19 cellular contexts compared by ENCODE assay signal in the genomic region with DNA sequence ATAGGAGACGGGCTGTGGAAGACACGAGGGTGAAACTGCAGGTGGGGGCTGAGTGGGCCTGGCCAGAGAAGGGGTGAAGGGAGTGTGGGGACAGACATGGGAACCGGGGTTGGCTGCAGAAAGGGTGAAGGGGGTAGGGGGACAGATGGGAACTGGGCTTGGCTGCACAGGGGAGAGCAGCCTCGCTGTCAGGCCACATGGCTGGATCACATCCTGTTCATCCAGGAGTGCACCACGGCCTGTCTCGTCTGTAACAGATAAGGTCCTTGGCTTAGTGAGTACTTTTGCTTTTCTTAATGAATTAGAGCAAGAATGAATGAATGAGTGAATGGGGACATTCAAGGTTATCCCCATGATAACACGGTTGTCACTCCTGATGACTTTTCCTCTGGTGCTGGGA. TPM values are rescaled to one million over a fixed set of nuclear protein-coding genes. Genes with fewer than 3 reads are reported as not detected.
DNase-seq lines count a peak whose midpoint lies in the region; ATAC-seq lines count a peak whose summit lies in the region.
"Had no signal": no experiment of that assay in that cellular context is flagged by ENCODE, and none has a peak within 500 bp of the region (broad histone marks: within the 10 kb centered on the region; RNA-seq: fewer than 3 reads in every experiment).

No MANE protein-coding gene starts in this region.

- H3K4me1 ChIP-seq in effector memory CD4-positive, alpha-beta T cell (ENCODE audit: control insufficient read depth, insufficient read depth, low read length, poor library complexity, severe bottlenecking), result no peaks in the 10 kb centered on the region
- H3K4me1 ChIP-seq: HAP-1 had no signal

- peak; percentile 41 for DNase-seq in Daoy (ENCODE audit: low read depth)
- DNase-seq in amniotic epithelial cell (ENCODE audit: low read depth), result peak; percentile 58
- DNase-seq in iris pigment epithelial cell (ENCODE audit: low read depth), result peak; percentile 62
- DNase-seq in activated T-helper 2 cell treated with anti-CD3 and anti-CD28 coated beads, Interferon-gamma antibody, Interleukin-2, Interleukin-4, amounts not matched to agents 10 μg/mL and 5 μg/mL and 100 μg/mL, durations not matched to agents 14 hours and 24 hours and 36 hours (ENCODE audit: low spot score), result no peak
- no peak for DNase-seq in inferior parietal cortex (ENCODE audit: extremely low spot score)
- DNase-seq in effector memory CD4-positive, alpha-beta T cell, result no peak
- DNase-seq: ACHN; activated CD4-positive, alpha-beta T cell treated with anti-CD3 and anti-CD28 coated beads for 1 hour; activated naive CD8-positive, alpha-beta T cell treated with anti-CD3 and anti-CD28 coated beads, Interleukin-2, amount 50 U/mL, for 24 hours; CD4-positive, alpha-beta memory T cell; left ventricle myocardium inferior; NCI-H1417; NCI-H774; OCI-M1; stimulated activated CD4-positive, alpha-beta T cell treated with anti-CD3 and anti-CD28 coated beads, Interleukin-2, amount 100 ng/mL, for 24 hours had no signal

- no peak overlapping the region for H3K27ac Mint-ChIP-seq in stimulated activated memory B cell treated with anti-CD40 and anti-IgM and Interleukin-4, amounts not matched to agents 10 μg/mL and 1 μg/mL and 100 μg/mL, for 72 hours
- H3K27ac Mint-ChIP-seq in activated T-helper 2 cell treated with anti-CD3 and anti-CD28 coated beads, Interferon-gamma antibody, Interleukin-2, Interleukin-4, amounts not matched to agents 10 μg/mL and 5 μg/mL and 100 μg/mL, durations not matched to agents 14 hours and 24 hours and 36 hours, result no peak overlapping the region
- H3K27ac Mint-ChIP-seq: activated naive CD8-positive, alpha-beta T cell treated with anti-CD3 and anti-CD28 coated beads, Interleukin-2, amount 50 U/mL, for 24 hours; CD4-positive, alpha-beta memory T cell had no signal

- intact Hi-C loops in activated T-helper 2 cell treated with anti-CD3 and anti-CD28 coated beads, Interferon-gamma antibody, Interleukin-2, Interleukin-4, amounts not matched to agents 10 μg/mL and 5 μg/mL and 100 μg/mL, durations not matched to agents 14 hours and 24 hours and 36 hours (cut with micrococcal nuclease), result no loop called here

- no peak overlapping the region for H3K4me3 ChIP-seq in effector memory CD4-positive, alpha-beta T cell (ENCODE audit: insufficient read depth, low read depth, low read length, poor library complexity, severe bottlenecking)
- H3K4me3 ChIP-seq: HAP-1, left ventricle myocardium inferior had no signal

- H3K36me3 Mint-ChIP-seq in stimulated activated memory B cell treated with anti-CD40 and anti-IgM and Interleukin-4, amounts not matched to agents 10 μg/mL and 1 μg/mL and 100 μg/mL, for 72 hours, result no peaks in the 10 kb centered on the region
- no peaks in the 10 kb centered on the region for H3K36me3 Mint-ChIP-seq in activated T-helper 2 cell treated with anti-CD3 and anti-CD28 coated beads, Interferon-gamma antibody, Interleukin-2, Interleukin-4, amounts not matched to agents 10 μg/mL and 5 μg/mL and 100 μg/mL, durations not matched to agents 14 hours and 24 hours and 36 hours (ENCODE audit: low read depth)
- H3K36me3 Mint-ChIP-seq: CD4-positive, alpha-beta memory T cell had no signal

- no peaks in the 10 kb centered on the region for H3K4me1 Mint-ChIP-seq in stimulated activated memory B cell treated with anti-CD40 and anti-IgM and Interleukin-4, amounts not matched to agents 10 μg/mL and 1 μg/mL and 100 μg/mL, for 72 hours
- H3K4me1 Mint-ChIP-seq in activated T-helper 2 cell treated with anti-CD3 and anti-CD28 coated beads, Interferon-gamma antibody, Interleukin-2, Interleukin-4, amounts not matched to agents 10 μg/mL and 5 μg/mL and 100 μg/mL, durations not matched to agents 14 hours and 24 hours and 36 hours (ENCODE audit: low read depth), result no peaks in the 10 kb centered on the region
- H3K4me1 Mint-ChIP-seq: activated naive CD8-positive, alpha-beta T cell treated with anti-CD3 and anti-CD28 coated beads, Interleukin-2, amount 50 U/mL, for 24 hours; CD4-positive, alpha-beta memory T cell; central memory CD8-positive, alpha-beta T cell had no signal

- H3K27me3 Mint-ChIP-seq in stimulated activated memory B cell treated with anti-CD40 and anti-IgM and Interleukin-4, amounts not matched to agents 10 μg/mL and 1 μg/mL and 100 μg/mL, for 72 hours, result peaks cover 42% of the 10 kb centered on the region
- no peaks in the 10 kb centered on the region for H3K27me3 Mint-ChIP-seq in activated T-helper 2 cell treated with anti-CD3 and anti-CD28 coated beads, Interferon-gamma antibody, Interleukin-2, Interleukin-4, amounts not matched to agents 10 μg/mL and 5 μg/mL and 100 μg/mL, durations not matched to agents 14 hours and 24 hours and 36 hours (ENCODE audit: low read depth)

- H3K9me3 ChIP-seq in effector memory CD4-positive, alpha-beta T cell (ENCODE audit: control insufficient read depth, low read length), result no peaks in the 10 kb centered on the region
- H3K9me3 ChIP-seq: HAP-1, left ventricle myocardium inferior had no signal

- H3K9me3 Mint-ChIP-seq in stimulated activated memory B cell treated with anti-CD40 and anti-IgM and Interleukin-4, amounts not matched to agents 10 μg/mL and 1 μg/mL and 100 μg/mL, for 72 hours, result no peaks in the 10 kb centered on the region
- no peaks in the 10 kb centered on the region for H3K9me3 Mint-ChIP-seq in activated T-helper 2 cell treated with anti-CD3 and anti-CD28 coated beads, Interferon-gamma antibody, Interleukin-2, Interleukin-4, amounts not matched to agents 10 μg/mL and 5 μg/mL and 100 μg/mL, durations not matched to agents 14 hours and 24 hours and 36 hours
- H3K9me3 Mint-ChIP-seq: activated naive CD8-positive, alpha-beta T cell treated with anti-CD3 and anti-CD28 coated beads, Interleukin-2, amount 50 U/mL, for 24 hours; CD4-positive, alpha-beta memory T cell; central memory CD8-positive, alpha-beta T cell had no signal

- peak; percentile 5 for ATAC-seq in stimulated activated memory B cell treated with anti-CD40 and anti-IgM and Interleukin-4, amounts not matched to agents 10 μg/mL and 1 μg/mL and 100 μg/mL, for 72 hours
- ATAC-seq in HG03469 (IDR thresholded peaks at IDR 0.05; ENCODE audit: unreplicated experiment), result no peak
- ATAC-seq: activated naive CD8-positive, alpha-beta T cell treated with anti-CD3 and anti-CD28 coated beads, Interleukin-2, amount 50 U/mL, for 24 hours had no signal

- no peaks in the 10 kb centered on the region for H3K36me3 ChIP-seq in effector memory CD4-positive, alpha-beta T cell (ENCODE audit: control insufficient read depth, insufficient read depth, low read length)
- H3K36me3 ChIP-seq: left ventricle myocardium inferior had no signal

- H3K27me3 ChIP-seq in effector memory CD4-positive, alpha-beta T cell (replicated peaks; ENCODE audit: control insufficient read depth, insufficient read depth, low read length, poor library complexity, severe bottlenecking), result peaks cover 3% of the 10 kb centered on the region

- no peak overlapping the region for H3K4me3 Mint-ChIP-seq in stimulated activated memory B cell treated with anti-CD40 and anti-IgM and Interleukin-4, amounts not matched to agents 10 μg/mL and 1 μg/mL and 100 μg/mL, for 72 hours
- H3K4me3 Mint-ChIP-seq in activated T-helper 2 cell treated with anti-CD3 and anti-CD28 coated beads, Interferon-gamma antibody, Interleukin-2, Interleukin-4, amounts not matched to agents 10 μg/mL and 5 μg/mL and 100 μg/mL, durations not matched to agents 14 hours and 24 hours and 36 hours (ENCODE audit: low read depth), result no peak overlapping the region
- H3K4me3 Mint-ChIP-seq: activated naive CD8-positive, alpha-beta T cell treated with anti-CD3 and anti-CD28 coated beads, Interleukin-2, amount 50 U/mL, for 24 hours; CD4-positive, alpha-beta memory T cell; central memory CD8-positive, alpha-beta T cell had no signal

- H3K27ac ChIP-seq in effector memory CD4-positive, alpha-beta T cell (ENCODE audit: insufficient read depth, low read length, poor library complexity, severe bottlenecking), result no peak overlapping the region

RNA-seq across cellular contexts. Expression of gene FBLN1, which starts 13.5 kb away (rescaled TPM):
- total RNA-seq in Daoy (2014; rRNA removed; shearing (Covaris generic)), result 7.2 and 10.0 TPM in 2 replicates
- not detected in 2 replicates for total RNA-seq in activated T-helper 2 cell treated with anti-CD3 and anti-CD28 coated beads, Interferon-gamma antibody, Interleukin-2, Interleukin-4, amounts not matched to agents 10 μg/mL and 5 μg/mL and 100 μg/mL, durations not matched to agents 14 hours and 24 hours and 36 hours
- total RNA-seq: CD4-positive, alpha-beta memory T cell had no signal

Comparison
In these comparisons a context has a peak if more than half of its experiments do, and no peak if none do; other contexts are left out.
1. DNase-seq: peak in Daoy (single experiment), amniotic epithelial cell (single experiment) and iris pigment epithelial cell (single experiment); none in activated T-helper 2 cell treated with anti-CD3 and anti-CD28 coated beads, Interferon-gamma antibody, Interleukin-2, Interleukin-4, amounts not matched to agents 10 μg/mL and 5 μg/mL and 100 μg/mL, durations not matched to agents 14 hours and 24 hours and 36 hours (single experiment), inferior parietal cortex (single experiment) and effector memory CD4-positive, alpha-beta T cell (0 of 3).